Comparison of ENCODE assay signal across 19 cellular contexts in the genomic region with DNA sequence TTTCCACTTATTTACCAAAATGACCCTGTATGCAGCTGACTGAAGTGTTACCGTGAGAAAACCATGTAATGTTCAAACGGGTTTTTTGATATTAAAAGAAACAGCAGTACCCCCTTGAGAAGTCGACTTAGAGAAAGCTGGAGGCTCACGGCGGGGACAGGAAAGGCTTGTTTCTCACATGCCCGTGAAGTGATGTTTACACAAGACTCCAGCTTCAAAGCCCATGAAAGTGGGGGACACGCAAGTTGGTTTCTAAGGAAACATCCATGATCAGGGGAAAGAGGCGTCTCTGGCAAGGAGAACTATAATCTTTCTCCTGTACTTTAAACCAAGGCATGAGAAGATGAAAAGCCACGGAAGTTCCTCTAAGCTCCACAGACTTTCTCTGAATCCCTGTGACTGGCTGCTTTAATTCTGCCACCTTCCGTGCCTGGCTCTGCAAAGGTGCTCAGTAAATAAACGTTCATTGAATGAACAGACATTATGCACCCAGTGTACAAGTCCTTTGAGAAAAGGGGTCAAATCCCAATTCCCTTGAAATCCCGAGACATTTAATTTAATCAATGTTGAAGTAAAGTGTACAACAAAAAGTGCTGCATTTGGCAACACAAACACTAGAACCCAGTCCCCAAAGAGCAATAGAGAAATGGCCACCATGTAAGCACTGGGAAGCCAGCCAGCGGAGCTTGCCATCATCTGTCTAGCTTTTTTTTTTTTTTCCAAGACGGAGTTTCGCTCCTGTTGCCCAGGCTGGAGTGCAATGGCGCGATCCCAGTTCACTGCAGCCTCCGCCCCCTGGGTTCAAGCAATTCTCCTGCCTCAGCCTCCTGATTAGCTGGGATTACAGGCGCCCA. TPM values are rescaled to one million over a fixed set of nuclear protein-coding genes. Genes with fewer than 3 reads are reported as not detected.
A peak's percentile ranks its signal among the peaks of the same experiment; 100 is the strongest.
DNase-seq lines count a peak whose midpoint lies in the region; ATAC-seq, FAIRE-seq and TF ChIP-seq lines count a peak whose summit lies in the region.
"Had no signal": no experiment of that assay in that cellular context is flagged by ENCODE, and none has a peak within 500 bp of the region (broad histone marks: within the 10 kb centered on the region; RNA-seq: fewer than 3 reads in every experiment).

No MANE protein-coding gene starts in this region.

- H3K27me3 ChIP-seq in HepG2 (ENCODE audit: control insufficient read depth in 1 of 2, insufficient read depth in 2 of 2, low read length in 2 of 2) = no peaks in the 10 kb centered on the region
- no peaks in the 10 kb centered on the region for H3K27me3 ChIP-seq in right lobe of liver
- H3K27me3 ChIP-seq in mesenchymal stem cell (ENCODE audit: control insufficient read depth in 1 of 2, insufficient read depth in 1 of 2, low read length in 2 of 2) = no peaks in the 10 kb centered on the region
- H3K27me3 ChIP-seq: esophagus squamous epithelium had no signal

- 52% methylated on average over 19 of the region's 19 CpGs for WGBS in HepG2 (ENCODE audit: low lambda C conversion rate)
- 62% methylated on average over 12 of the region's 19 CpGs for WGBS in right lobe of liver (ENCODE audit: insufficient coverage, low coverage, low lambda C conversion rate, missing lambda C conversion rate)
- 73% methylated on average over 16 of the region's 19 CpGs for WGBS in mesenchymal stem cell

- no TSS peak for BruUV-seq in HepG2 (replicated peaks; lab: Mats Ljungman, UMichigan)

- H3K27ac ChIP-seq in HepG2 (ENCODE audit: extremely low read length, insufficient read depth, low read length) (no peak overlapping the region), right lobe of liver (no peak overlapping the region), mesenchymal stem cell (ENCODE audit: low read length, poor library complexity, severe bottlenecking) (no peak overlapping the region)
- H3K27ac ChIP-seq: neutrophil had no signal

- H3K4me1 ChIP-seq in HepG2 (ENCODE audit: insufficient read depth, low read length) (peaks cover 45% of the 10 kb centered on the region), right lobe of liver (no peaks in the 10 kb centered on the region), mesenchymal stem cell (ENCODE audit: control insufficient read depth, insufficient read depth, low read depth, low read length) (peaks cover 4% of the 10 kb centered on the region)

- POLR2A ChIA-PET in HepG2 (lab: Yijun Ruan, JAX) = interaction anchor here (1.0 to 1.6 kb wide), 5 partner anchors 59 to 240 kb away, joined by 3 to 5 read pairs (median 4); a partner anchor contains a TSS

- H2BK5ac ChIP-seq in mesenchymal stem cell (ENCODE audit: low read depth, low read length, poor library complexity, severe bottlenecking) = no peak overlapping the region

- H3K9ac ChIP-seq in HepG2 (ENCODE audit: insufficient read depth, low read depth, low read length) (0 out of 2 replicates have a peak overlapping the region, but pooled peaks have one; percentile 26), mesenchymal stem cell (ENCODE audit: low read length) (no peak overlapping the region)
- H3K9ac ChIP-seq: SK-N-SH had no signal

- H2BK12ac ChIP-seq in mesenchymal stem cell (ENCODE audit: low read length in 2 of 2) = no peak overlapping the region

- H3K79me2 ChIP-seq in HepG2 (ENCODE audit: insufficient read depth, low read length) = no peaks in the 10 kb centered on the region

- H2BK120ac ChIP-seq in mesenchymal stem cell (ENCODE audit: low read depth, low read length) = no peak overlapping the region

- in situ Hi-C loops in HepG2 (cut with HindIII; ENCODE audit: extremely low pct_ligation_motif_present, low pct_unique_long_range_greater_than_20kb) = no loop called here

- no peak overlapping the region for H4K91ac ChIP-seq in mesenchymal stem cell (ENCODE audit: low read length)

- H2AFZ ChIP-seq in HepG2 (ENCODE audit: low read length) (peak overlapping the region; percentile 23), mesenchymal stem cell (ENCODE audit: low read depth, low read length) (no peak overlapping the region)

- H3K14ac ChIP-seq in mesenchymal stem cell (ENCODE audit: low read length in 2 of 2) = no peak overlapping the region

- intact Hi-C loops in HepG2 (cut with micrococcal nuclease; ENCODE audit: unreplicated experiment) = no loop called here
- intact Hi-C loops in right lobe of liver (cut with DNase I) = no loop called here

- DNase-seq in HepG2 (ENCODE audit: low spot score) (no peak), right lobe of liver (no peak), NCI-H510A (lab: John Stamatoyannopoulos, UW) (peak; percentile 37), mesenchymal stem cell (peak; percentile 37), MV-4-11 (lab: John Stamatoyannopoulos, UW) (no peak), GDM1 (lab: John Stamatoyannopoulos, UW) (no peak)
- DNase-seq: activated CD4-positive, alpha-beta T cell treated with anti-CD3 and anti-CD28 coated beads for 36 hours; activated CD8-positive, alpha-beta memory T cell treated with anti-CD3 and anti-CD28 coated beads, Interleukin-2, amount 50 U/mL, for 4 hours; activated naive CD4-positive, alpha-beta T cell treated with anti-CD3 and anti-CD28 coated beads, Interleukin-2, amount 10 ng/mL, durations not matched to agents 7 days and 5 days; Calu3; esophagus squamous epithelium; mesendoderm; SK-N-SH; stimulated activated CD4-positive, alpha-beta T cell treated with anti-CD3 and anti-CD28 coated beads, Interleukin-2, amount 100 ng/mL, for 24 hours had no signal

- no peaks in the 10 kb centered on the region for H3K9me3 ChIP-seq in HepG2 (ENCODE audit: low read length)
- H3K9me3 ChIP-seq in right lobe of liver = no peaks in the 10 kb centered on the region
- H3K9me3 ChIP-seq in mesenchymal stem cell (ENCODE audit: control insufficient read depth, low read length) = no peaks in the 10 kb centered on the region
- H3K9me3 ChIP-seq: esophagus squamous epithelium, neutrophil, SK-N-SH had no signal

- no peak for TF ChIP-seq POLR2A in HepG2 (IDR thresholded peaks at IDR 0.05; ENCODE audit: insufficient read depth in 1 of 2, low read depth in 2 of 2, low read length in 2 of 2)
- no peak for TF ChIP-seq POLR2A in right lobe of liver (IDR thresholded peaks at IDR 0.05)

- no peaks in the 10 kb centered on the region for H3K79me1 ChIP-seq in mesenchymal stem cell (replicated peaks; ENCODE audit: low read length, poor library complexity, severe bottlenecking)

- H3K4me2 ChIP-seq in HepG2 (ENCODE audit: low read depth, low read length) = peak overlapping the region; percentile 66
- no peak overlapping the region for H3K4me2 ChIP-seq in mesenchymal stem cell (ENCODE audit: low read length, poor library complexity, severe bottlenecking)
- H3K4me2 ChIP-seq: SK-N-SH had no signal

- H3K18ac ChIP-seq in mesenchymal stem cell (ENCODE audit: low read depth in 1 of 2, low read length in 2 of 2) = no peak overlapping the region

- H3K4ac ChIP-seq in mesenchymal stem cell (ENCODE audit: low read depth in 1 of 2, low read length in 2 of 2) = no peak overlapping the region

- CTCF ChIA-PET in HepG2 (lab: Yijun Ruan, JAX; ENCODE audit: low intra/inter-chr PET ratio, low total read pairs) = no interaction called here

- no peak overlapping the region for H2BK15ac ChIP-seq in mesenchymal stem cell (ENCODE audit: low read depth, poor library complexity, severe bottlenecking)

- H3K36me3 ChIP-seq in HepG2 (replicated peaks in 1 of 2; ENCODE audit: control insufficient read depth in 1 of 2, insufficient read depth in 2 of 2, low read length in 2 of 2) (no peaks in the 10 kb centered on the region), right lobe of liver (no peaks in the 10 kb centered on the region), mesenchymal stem cell (ENCODE audit: control insufficient read depth in 1 of 2, insufficient read depth in 2 of 2, low read depth in 1 of 2, low read length in 2 of 2) (peaks cover 10 to 11% of the 10 kb centered on the region in 2 experiments)
- H3K36me3 ChIP-seq: esophagus squamous epithelium, neutrophil had no signal

- TF ChIP-seq CTCF in HepG2 (CRISPR knock-in tag; IDR thresholded peaks at IDR 0.05) = no peak
- no peak for TF ChIP-seq CTCF in right lobe of liver (IDR thresholded peaks at IDR 0.05)

- no peak for FAIRE-seq in HepG2 (lab: Jason Lieb, UNC)
- FAIRE-seq: keratinocyte had no signal

- H4K20me1 ChIP-seq in HepG2 (ENCODE audit: insufficient read depth, low read length) = no peaks in the 10 kb centered on the region

- no peak for TF ChIP-seq RAD21 in HepG2 (CRISPR knock-in tag; IDR thresholded peaks at IDR 0.05)

- no peak overlapping the region for H3K4me3 ChIP-seq in HepG2 (replicated peaks in 1 of 3; ENCODE audit: insufficient read depth in 1 of 3, low read depth in 2 of 3, low read length in 3 of 3)
- H3K4me3 ChIP-seq in right lobe of liver = no peak overlapping the region
- H3K4me3 ChIP-seq in mesenchymal stem cell (ENCODE audit: insufficient read depth in 1 of 2, low read depth in 1 of 2, low read length in 2 of 2) = no peak overlapping the region
- H3K4me3 ChIP-seq: esophagus squamous epithelium had no signal

- H3K23ac ChIP-seq in mesenchymal stem cell (ENCODE audit: low read length in 2 of 2) = no peak overlapping the region

- no peak overlapping the region for H2AK5ac ChIP-seq in mesenchymal stem cell (ENCODE audit: low read length, severe bottlenecking)

- TF ChIP-seq EP300 in HepG2 (IDR thresholded peaks at IDR 0.05; ENCODE audit: low read depth in 2 of 2, low read length in 2 of 2) (no peak), HepG2 (CRISPR knock-in tag; IDR thresholded peaks at IDR 0.05; ENCODE audit: borderline replicate concordance) (no peak)

- peak overlapping the region; percentile 4 for H4K8ac ChIP-seq in mesenchymal stem cell (ENCODE audit: low read length)

- ATAC-seq in HepG2 = no peak
- ATAC-seq in right lobe of liver = no peak
- no peak for ATAC-seq in GM21390 (IDR thresholded peaks at IDR 0.05; ENCODE audit: unreplicated experiment)
- no peak for ATAC-seq in GM21723 (IDR thresholded peaks at IDR 0.05; ENCODE audit: unreplicated experiment)
- ATAC-seq: activated CD4-positive, alpha-beta T cell treated with anti-CD3 and anti-CD28 coated beads for 36 hours; sciatic nerve had no signal

RNA-seq across cellular contexts. Expression of a gene that starts 58.7 kb away (rescaled TPM):
- total RNA-seq in HepG2 (2016; rRNA removed; fragmentation: Illumina TruSeq; extraction: Trizol) (25.0 and 40.6 TPM in 2 replicates), right lobe of liver (100 to 1,000 TPM in 4 of 6 experiments, 10 to 100 TPM in 2; 91.0 to 180 (median 113) TPM)
- total RNA-seq in HepG2 (2016; cell fraction: cytosol; rRNA removed; fragmentation: Illumina TruSeq; extraction: Trizol; ENCODE audit: low read depth) = 2.9 and 3.7 TPM in 2 replicates
- 23.2 and 34.7 TPM in 2 replicates for total RNA-seq in HepG2 (2016; cell fraction: insoluble cytoplasmic fraction; rRNA removed; fragmentation: Illumina TruSeq; extraction: Trizol)
- 6.6 and 7.4 TPM in 2 replicates for total RNA-seq in HepG2 (2016; cell fraction: membrane; rRNA removed; fragmentation: Illumina TruSeq; extraction: Trizol)
- 76.4 and 80.4 TPM in 2 replicates for total RNA-seq in HepG2 (2016; cell fraction: nucleus; rRNA removed; fragmentation: Illumina TruSeq; extraction: Trizol)
- polyA plus RNA-seq in HepG2 (2011; rRNA removed) = 22.8 and 23.4 TPM in 2 replicates
- polyA plus RNA-seq in HepG2 (2011; cell fraction: cytosol; rRNA removed) = 14.7 and 20.1 TPM in 2 replicates
- polyA plus RNA-seq in HepG2 (2011; cell fraction: nucleus; rRNA removed) = 57.1 and 57.5 TPM in 2 replicates
- polyA plus RNA-seq in HepG2 (2012) = 55.5 and 61.9 TPM in 2 replicates
- polyA plus RNA-seq in HepG2 (2016; cell fraction: cytosol; fragmentation: Illumina TruSeq; extraction: Trizol; ENCODE audit: low read depth) = 0.98 and 1.1 TPM in 2 replicates
- polyA plus RNA-seq in HepG2 (2016; cell fraction: insoluble cytoplasmic fraction; fragmentation: Illumina TruSeq; extraction: Trizol; ENCODE audit: low read depth) = 11.6 and 12.9 TPM in 2 replicates
- 2.0 and 2.1 TPM in 2 replicates for polyA plus RNA-seq in HepG2 (2016; cell fraction: membrane; fragmentation: Illumina TruSeq; extraction: Trizol; ENCODE audit: low read depth)
- 33.5 and 38.4 TPM in 2 replicates for polyA plus RNA-seq in HepG2 (2016; cell fraction: nucleus; fragmentation: Illumina TruSeq; extraction: Trizol; ENCODE audit: insufficient read depth, low read depth)
- 99.6 and 234 TPM in 2 replicates for polyA minus RNA-seq in HepG2 (2011; rRNA and poly(A)+ RNA removed; ENCODE audit: low replicate concordance)
- polyA minus RNA-seq in HepG2 (2011; cell fraction: cytosol; rRNA and poly(A)+ RNA removed) = 122 and 157 TPM in 2 replicates
- 192 and 213 TPM in 2 replicates for polyA minus RNA-seq in HepG2 (2011; cell fraction: nucleus; rRNA and poly(A)+ RNA removed)
- 71.8 TPM for polyA plus RNA-seq in mesenchymal stem cell (2013, experiment 1 of 2)
- polyA plus RNA-seq in mesenchymal stem cell (2013, experiment 2 of 2) = 65.2 TPM

Comparison
In these comparisons a context has a peak if more than half of its experiments do, and no peak if none do; other contexts are left out.
1. DNase-seq: peak in NCI-H510A (single experiment) and mesenchymal stem cell (single experiment); none in HepG2 (single experiment), right lobe of liver (0 of 3), MV-4-11 (single experiment) and GDM1 (single experiment).